18 cellular contexts compared by ENCODE assay signal in the genomic region with DNA sequence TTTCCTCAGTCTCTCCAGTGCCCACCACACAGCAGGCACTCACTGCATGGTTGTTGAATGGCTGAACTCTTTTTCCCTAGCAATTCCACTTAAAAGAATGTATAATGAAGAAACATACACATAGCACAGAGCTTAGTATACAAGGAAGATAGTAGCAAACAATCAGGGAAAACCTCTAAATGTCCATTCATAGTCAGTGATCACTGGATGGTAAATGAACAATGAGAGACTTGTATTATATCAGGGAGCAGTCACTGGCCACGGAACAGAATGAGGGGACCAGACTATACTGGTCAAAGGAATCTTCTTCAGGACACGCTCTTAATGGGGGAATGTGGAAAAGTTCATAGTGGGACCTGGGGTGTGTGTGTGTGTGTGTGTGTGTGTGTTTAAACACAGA. TPM values are rescaled to one million over a fixed set of nuclear protein-coding genes. Genes with fewer than 3 reads are reported as not detected.
DNase-seq lines count a peak whose midpoint lies in the region; ATAC-seq and TF ChIP-seq lines count a peak whose summit lies in the region.
"Had no signal": no experiment of that assay in that cellular context is flagged by ENCODE, and none has a peak within 500 bp of the region (broad histone marks: within the 10 kb centered on the region; RNA-seq: fewer than 3 reads in every experiment).

No MANE protein-coding gene starts in this region.

- no peaks in the 10 kb centered on the region for H3K9me3 ChIP-seq in uterus
- H3K9me3 ChIP-seq: BLaER1, Caco-2, HAP-1 had no signal

- H3K36me3 ChIP-seq in uterus, result no peaks in the 10 kb centered on the region
- H3K36me3 ChIP-seq: BLaER1, HAP-1 had no signal

- intact Hi-C loops in uterus (cut with DNase I; ENCODE audit: low total_unique reads), result no loop called here

- no peaks in the 10 kb centered on the region for H3K27me3 ChIP-seq in uterus

- no peak for TF ChIP-seq POLR2A in uterus (IDR thresholded peaks at IDR 0.05)

- H3K4me3 ChIP-seq in uterus, result no peak overlapping the region
- H3K4me3 ChIP-seq: BLaER1, GM23338, HAP-1 had no signal

- no peaks in the 10 kb centered on the region for H3K4me1 ChIP-seq in uterus
- H3K4me1 ChIP-seq: BLaER1, Caco-2, HAP-1 had no signal

- peak; percentile 57 for DNase-seq in epidermal melanocyte (ENCODE audit: insufficient read length, low spot score)
- DNase-seq in medulla oblongata (ENCODE audit: extremely low spot score), result peak; percentile 19
- peak; percentile 65 for DNase-seq in pons (ENCODE audit: low spot score)
- DNase-seq in uterus, result no peak
- DNase-seq in kidney glomerular epithelial cell (lab: John Stamatoyannopoulos, UW), result no peak
- DNase-seq: Caco-2; CD4-positive, CD25-positive, alpha-beta regulatory T cell; DMS153; GF-D8; HFFc6 had no signal

- H3K27ac ChIP-seq in uterus, result no peak overlapping the region
- H3K27ac ChIP-seq: BLaER1, C4-2B had no signal

- TF ChIP-seq CTCF in uterus (IDR thresholded peaks at IDR 0.05), result no peak

- no peak for ATAC-seq in HG02981 (IDR thresholded peaks at IDR 0.05; ENCODE audit: unreplicated experiment)
- ATAC-seq: CD8-positive, alpha-beta T cell; GM23338 had no signal

RNA-seq across cellular contexts. Expression of gene FAM156A, which starts 43.6 kb away (rescaled TPM):
- 10 to 100 TPM; 12.9 to 89.1 (median 25.8) TPM for total RNA-seq in uterus

RNA-seq across cellular contexts. Expression of gene GPR173, which starts 46.6 kb away (rescaled TPM):
- total RNA-seq in uterus, result 1 to 10 TPM in 2 of 4 donors, under 1 TPM in 2; 0.51 to 9.2 (median 4.5) TPM
- total RNA-seq: B cell; CD4-positive, CD25-positive, alpha-beta regulatory T cell; G401 had no signal

Comparison
In these comparisons a context has a peak if more than half of its experiments do, and no peak if none do; other contexts are left out.
1. DNase-seq: peak in epidermal melanocyte (single experiment), medulla oblongata (single experiment) and pons (single experiment); none in uterus (0 of 2) and kidney glomerular epithelial cell (single experiment).